In genomic region chr18:55076643-55077218, GRCh38 we compare ENCODE assay signal across 20 cellular contexts.
"Had no signal": no experiment of that assay in that cellular context is flagged by ENCODE, and none has a peak within 500 bp of the region (broad histone marks: within the 10 kb centered on the region; RNA-seq: fewer than 3 reads in every experiment).

No MANE protein-coding gene starts in this region.

- H3K4me3 ChIP-seq: colonic mucosa, heart left ventricle, spleen, stomach, thoracic aorta, transverse colon had no signal

- H3K9me3 ChIP-seq: colonic mucosa, neutrophil, spleen, stomach, thoracic aorta, transverse colon had no signal

- H3K4me1 ChIP-seq: colonic mucosa, transverse colon had no signal

- ATAC-seq: heart left ventricle; left lobe of liver; naive thymus-derived CD8-positive, alpha-beta T cell; sciatic nerve had no signal

- H3K27me3 ChIP-seq: colonic mucosa, heart left ventricle, neutrophil, spleen, stomach, transverse colon had no signal

- H3K27ac ChIP-seq: colonic mucosa, heart left ventricle, neutrophil, spleen, stomach, thoracic aorta, transverse colon had no signal

- FAIRE-seq: islet of Langerhans had no signal

- H3K36me3 ChIP-seq: colonic mucosa, heart left ventricle, neutrophil, spleen, stomach, thoracic aorta, transverse colon had no signal

- DNase-seq: colonic mucosa; dermis blood vessel endothelial cell; foreskin melanocyte; heart left ventricle; hippocampal formation; mammary epithelial cell; naive thymus-derived CD8-positive, alpha-beta T cell; posterior cingulate gyrus; spleen; stimulated activated CD4-positive, alpha-beta T cell treated with anti-CD3 and anti-CD28 coated beads, Interleukin-2, amount 100 ng/mL, for 24 hours; stimulated activated CD4-positive, alpha-beta T cell treated with anti-CD3 and anti-CD28 coated beads, Interleukin-4, amount 100 ng/mL, for 4 hours; stimulated activated naive CD4-positive, alpha-beta T cell; stomach; substantia nigra; transverse colon had no signal
